1 cellular context compared by ENCODE assay signal in genomic region chr12:31370645-31371620, GRCh38.
TF ChIP-seq lines count a peak whose summit lies in the region.

No MANE protein-coding gene starts in this region.

TF ChIP-seq in GM23338, 12 proteins besides CTCF, POLR2A, EP300 and RAD21 (continued from another document):
- TF ChIP-seq ZNF462 (CRISPR knock-in tag; IDR thresholded peaks at IDR 0.05) (peak; percentile 75; the same call in 1 of the 2 replicates), EZH2phosphoT487 (IDR thresholded peaks at IDR 0.05; ENCODE audit: unreplicated experiment) (no peak), NANOG (IDR thresholded peaks at IDR 0.05; ENCODE audit: borderline replicate concordance) (peak; percentile 29; the same call in 1 of the 2 replicates)
TF ChIP-seq in GM23338: peak in this region for 4.
